Comparison of ENCODE assay signal across 30 cellular contexts in the genomic region with DNA sequence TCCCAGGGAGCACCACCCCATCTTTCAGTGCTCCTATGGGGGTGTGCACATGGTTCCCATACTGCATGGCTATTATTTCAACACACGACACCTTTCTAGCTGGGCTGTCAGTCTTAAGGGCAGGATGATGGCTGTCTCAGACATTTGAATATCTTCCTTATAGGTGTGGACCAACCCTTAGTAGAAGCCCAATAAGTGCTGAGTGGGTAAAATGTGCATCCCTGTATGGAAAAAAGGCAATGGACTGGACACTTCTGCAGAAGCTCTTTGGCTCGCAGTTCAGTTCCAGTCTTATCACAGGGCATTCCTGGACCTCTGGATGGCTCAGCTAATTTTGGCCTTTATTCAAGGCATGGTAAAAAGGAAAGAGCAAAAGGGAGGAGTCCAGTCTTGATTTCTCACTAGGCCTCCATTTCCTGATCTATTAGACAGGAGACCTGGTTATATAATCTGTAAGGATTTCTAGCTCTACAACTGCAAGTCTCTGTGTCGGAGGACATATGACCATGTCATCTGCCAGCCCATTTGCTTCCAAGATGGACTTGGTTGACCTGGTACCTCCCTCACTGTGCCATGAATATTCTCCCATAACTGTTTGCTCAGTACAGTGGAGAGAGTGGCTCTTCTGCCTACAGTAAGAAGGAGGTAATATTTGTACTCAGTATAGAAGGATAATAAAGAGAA. TPM values are rescaled to one million over a fixed set of nuclear protein-coding genes. Genes with fewer than 3 reads are reported as not detected.
"Had no signal": no experiment of that assay in that cellular context is flagged by ENCODE, and none has a peak within 500 bp of the region (broad histone marks: within the 10 kb centered on the region; RNA-seq: fewer than 3 reads in every experiment).

No MANE protein-coding gene starts in this region.

- H3K27ac ChIP-seq: brain microvascular endothelial cell, KMS-11, VCaP had no signal

- ATAC-seq: activated naive CD4-positive, alpha-beta T cell treated with anti-CD3 and anti-CD28 coated beads, Interleukin-2, amount 50 U/mL, for 72 hours; activated T-cell treated with anti-CD3 and anti-CD28 coated beads, Interleukin-2, amount 50 U/mL, for 4 hours; Panc1; SK-N-SH treated with all-trans-retinoic acid at 6 μM for 48 hours; T-cell; T-helper 17 cell had no signal

- H3K9ac ChIP-seq: KMS-11 had no signal

- H3K36me3 ChIP-seq: brain microvascular endothelial cell had no signal

- DNase-seq: activated B cell treated with CpG ODN at 0.5 μM for 24 hours; activated CD4-positive, alpha-beta memory T cell treated with anti-CD3 and anti-CD28 coated beads for 36 hours; activated CD4-positive, alpha-beta T cell treated with anti-CD3 and anti-CD28 coated beads for 4 hours; activated CD4-positive, alpha-beta T cell treated with anti-CD3 and anti-CD28 coated beads, Interleukin-2, amount 50 U/mL, for 1 hour; activated CD4-positive, CD25-positive, alpha-beta regulatory T cell treated with anti-CD3 and anti-CD28 coated beads, Interleukin-2, amount 50 U/mL, for 72 hours; activated CD8-positive, alpha-beta memory T cell treated with anti-CD3 and anti-CD28 coated beads, Interleukin-2, amount 50 U/mL, for 4 hours; activated gamma-delta T cell treated with Interleukin-2 at 50 U/mL for 16 hours; activated naive CD4-positive, alpha-beta T cell treated with anti-CD3 and anti-CD28 coated beads for 36 hours; activated T-cell treated with anti-CD3 and anti-CD28 coated beads for 4 hours; activated T-cell treated with anti-CD3 and anti-CD28 coated beads, Interleukin-2, amount 50 U/mL, for 4 hours; amniotic stem cell; aorta; brain microvascular endothelial cell; MM.1S; MV-4-11; NCI-H1092; NCI-H1417; NCI-H187 treated with DMSO at 0.1 percent for 48 hours; NCI-H2081; NCI-H345; NCI-H524 treated with DMSO at 0.1 percent for 48 hours; SIG-M5; T-cell; T-helper 17 cell had no signal

- H3K4me2 ChIP-seq: KMS-11 had no signal

RNA-seq across cellular contexts. Expression of gene RASGRP1, which starts 53.8 kb away (rescaled TPM):
- total RNA-seq: LHCN-M2 had no signal
